In the genomic region with DNA sequence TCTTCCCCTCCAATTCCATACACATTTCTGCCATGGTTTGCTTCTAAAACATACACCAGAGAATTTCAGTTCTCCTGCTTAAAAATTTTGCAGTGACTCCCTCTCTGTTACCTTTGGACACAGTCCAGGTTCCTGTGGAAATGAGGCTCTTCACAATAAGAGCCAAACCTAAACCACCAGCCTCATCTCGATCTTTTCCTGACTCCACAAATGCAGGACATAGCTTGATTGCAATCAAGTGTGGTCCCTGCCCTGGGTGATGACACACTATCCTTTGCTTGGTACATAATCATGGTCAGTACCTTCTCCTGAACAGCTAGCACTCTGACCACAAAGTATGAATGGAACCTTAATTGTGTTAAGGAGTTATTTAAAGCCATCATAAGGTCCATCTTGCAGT, we compare ENCODE assay signal across 15 cellular contexts.
DNase-seq lines count a peak whose midpoint lies in the region; ATAC-seq and TF ChIP-seq lines count a peak whose summit lies in the region.
"Had no signal": no experiment of that assay in that cellular context is flagged by ENCODE, and none has a peak within 500 bp of the region (broad histone marks: within the 10 kb centered on the region; RNA-seq: fewer than 3 reads in every experiment).

No MANE protein-coding gene starts in this region.

- no peak overlapping the region for H3K27ac ChIP-seq in endodermal cell (ENCODE audit: low read depth, low read length)
- H3K27ac ChIP-seq: transverse colon had no signal

- H3K36me3 ChIP-seq in endodermal cell (ENCODE audit: control insufficient read depth, insufficient read depth, low read length): no peaks in the 10 kb centered on the region
- H3K36me3 ChIP-seq: transverse colon had no signal

- H3K4me1 Mint-ChIP-seq in endodermal cell: peaks cover 3% of the 10 kb centered on the region
- H3K4me1 Mint-ChIP-seq: IgD-negative memory B cell, naive B cell had no signal

- no peak for ATAC-seq in HG03196 (IDR thresholded peaks at IDR 0.05; ENCODE audit: unreplicated experiment)

- H3K27ac Mint-ChIP-seq in endodermal cell: no peak overlapping the region
- H3K27ac Mint-ChIP-seq: IgD-negative memory B cell, naive B cell had no signal

- no peaks in the 10 kb centered on the region for H3K27me3 ChIP-seq in endodermal cell (ENCODE audit: control insufficient read depth, insufficient read depth, low read length, poor library complexity, severe bottlenecking)
- H3K27me3 ChIP-seq: transverse colon had no signal

- no peaks in the 10 kb centered on the region for H3K27me3 Mint-ChIP-seq in endodermal cell (ENCODE audit: insufficient read depth)
- H3K27me3 Mint-ChIP-seq: IgD-negative memory B cell had no signal

- WGBS in endodermal cell (ENCODE audit: insufficient coverage in 1 of 2, insufficient read length in 1 of 2), 2 experiments: 81 to 100% methylated on average over 1 of the region's 1 CpG

- TF ChIP-seq CTCF in epithelial cell of proximal tubule (conservative IDR thresholded peaks at IDR 0.05; ENCODE audit: low read depth, low read length): no peak
- no peak for TF ChIP-seq CTCF in endodermal cell (conservative IDR thresholded peaks at IDR 0.05)

- no peaks in the 10 kb centered on the region for H3K9me3 ChIP-seq in endodermal cell (ENCODE audit: control insufficient read depth, low read length)
- H3K9me3 ChIP-seq: transverse colon had no signal

- H3K36me3 Mint-ChIP-seq in endodermal cell (ENCODE audit: low read depth): no peaks in the 10 kb centered on the region
- H3K36me3 Mint-ChIP-seq: IgD-negative memory B cell, naive B cell had no signal

- DNase-seq in NCI-H1092 treated with DMSO at 0.1 percent for 48 hours (lab: John Stamatoyannopoulos, UW) (peak; percentile 1), NCI-H1092 (lab: John Stamatoyannopoulos, UW) (no peak), RPMI7951 (ENCODE audit: low read depth) (peak; percentile 63), epithelial cell of proximal tubule (ENCODE audit: low read depth) (peak; percentile 9), smooth muscle cell of the brain vasculature (ENCODE audit: low read depth, low spot score) (peak; percentile 23), endodermal cell (no peak), NCI-H82 treated with DMSO at 0.1 percent for 48 hours (lab: John Stamatoyannopoulos, UW; ENCODE audit: unreplicated experiment) (no peak)
- DNase-seq: activated gamma-delta T cell, islet precursor cell, naive B cell, NCI-H187 treated with DMSO at 0.1 percent for 48 hours, transverse colon had no signal

- H3K9me3 Mint-ChIP-seq in endodermal cell: no peaks in the 10 kb centered on the region

- no peaks in the 10 kb centered on the region for H3K4me1 ChIP-seq in endodermal cell (ENCODE audit: control insufficient read depth, insufficient read depth, low read length)

- no peak overlapping the region for H3K4me3 Mint-ChIP-seq in endodermal cell
- H3K4me3 Mint-ChIP-seq: IgD-negative memory B cell, naive B cell had no signal

- no peak overlapping the region for H3K9ac ChIP-seq in endodermal cell (ENCODE audit: extremely low read depth, low read length, poor library complexity, severe bottlenecking)

- H3K4me3 ChIP-seq in epithelial cell of proximal tubule (ENCODE audit: low read depth, low read length) (no peak overlapping the region), endodermal cell (ENCODE audit: low read length) (no peak overlapping the region)
- H3K4me3 ChIP-seq: smooth muscle cell, transverse colon had no signal

Comparison
In these comparisons a context has a peak if more than half of its experiments do, and no peak if none do; other contexts are left out.
1. DNase-seq: peak in NCI-H1092 treated with DMSO at 0.1 percent for 48 hours (single experiment), RPMI7951 (single experiment), epithelial cell of proximal tubule (single experiment) and smooth muscle cell of the brain vasculature (single experiment); none in NCI-H1092 (single experiment), endodermal cell (single experiment) and NCI-H82 treated with DMSO at 0.1 percent for 48 hours (single experiment).